ENCODE assay signal across 19 cellular contexts in genomic region chr21:45934570-45934969, GRCh38. TPM values are rescaled to one million over a fixed set of nuclear protein-coding genes. Genes with fewer than 3 reads are reported as not detected.
A peak's percentile ranks its signal among the peaks of the same experiment; 100 is the strongest.
DNase-seq lines count a peak whose midpoint lies in the region; ATAC-seq, FAIRE-seq and TF ChIP-seq lines count a peak whose summit lies in the region.
"Had no signal": no experiment of that assay in that cellular context is flagged by ENCODE, and none has a peak within 500 bp of the region (broad histone marks: within the 10 kb centered on the region; RNA-seq: fewer than 3 reads in every experiment).

No MANE protein-coding gene starts in this region.

- peaks cover 33 to 82% (median 69%) of the 10 kb centered on the region in 10 experiments for H3K4me1 ChIP-seq in BLaER1 treated with 17β-estradiol and CSF1 and Interleukin-3, amounts not matched to agents 10 nM and 100 nM
- H3K4me1 ChIP-seq in kidney (ENCODE audit: control insufficient read depth in 1 of 2, insufficient read depth in 1 of 2, low read depth in 1 of 2, low read length in 2 of 2), result no peaks in the 10 kb centered on the region

- TF ChIP-seq CTCF in natural killer cell (IDR thresholded peaks at IDR 0.05) (no peak), kidney (IDR thresholded peaks at IDR 0.05; ENCODE audit: borderline replicate concordance, extremely low read depth, insufficient read depth) (no peak), CD14-positive monocyte (IDR thresholded peaks at IDR 0.05) (no peak)

- DNase-seq in natural killer cell treated with Interleukin-12 subunit alpha and Interleukin-12 subunit beta and Interleukin-15 and Interleukin-18, amount 100 ng/mL, for 72 hours (ENCODE audit: low spot score), result peak; percentile 57
- DNase-seq in natural killer cell, result no peak
- DNase-seq in NAMALWA (ENCODE audit: low spot score), result peak; percentile 16
- peak; percentile 29 for DNase-seq in kidney
- DNase-seq in CD14-positive monocyte (ENCODE audit: low spot score), result no peak
- DNase-seq: Calu3; CD4-positive, alpha-beta memory T cell; COR-L47; DMS53; DMS79 treated with DMSO at 0.1 percent for 48 hours; GF-D8; GOT3; HCEC 1CT had no signal

- no peak overlapping the region for H3K4me3 ChIP-seq in BLaER1 treated with 17β-estradiol and CSF1 and Interleukin-3, amounts not matched to agents 10 nM and 100 nM
- H3K4me3 ChIP-seq in kidney (ENCODE audit: low read length in 2 of 2), result no peak overlapping the region

- H4K20me1 ChIP-seq in BLaER1 treated with 17β-estradiol and CSF1 and Interleukin-3, amounts not matched to agents 10 nM and 100 nM, result peaks cover 0 to 19% (median 7%) of the 10 kb centered on the region in 11 experiments; a peak in 9 of 22 replicates

- peak overlapping the region; percentile 34 to 93 (median 57); a peak in 16 of 22 replicates for H3K4me2 ChIP-seq in BLaER1 treated with 17β-estradiol and CSF1 and Interleukin-3, amounts not matched to agents 10 nM and 100 nM

- no peaks in the 10 kb centered on the region for H3K4me1 Mint-ChIP-seq in natural killer cell treated with Interleukin-12 subunit alpha and Interleukin-12 subunit beta and Interleukin-15 and Interleukin-18, amount 100 ng/mL, for 72 hours (ENCODE audit: low read depth in 2 of 2)
- H3K4me1 Mint-ChIP-seq in natural killer cell (no peaks in the 10 kb centered on the region), CD14-positive monocyte (no peaks in the 10 kb centered on the region)

- H3K36me3 Mint-ChIP-seq in natural killer cell treated with Interleukin-12 subunit alpha and Interleukin-12 subunit beta and Interleukin-15 and Interleukin-18, amount 100 ng/mL, for 72 hours, result no peaks in the 10 kb centered on the region
- H3K36me3 Mint-ChIP-seq in natural killer cell (no peaks in the 10 kb centered on the region), CD14-positive monocyte (no peaks in the 10 kb centered on the region)
- H3K36me3 Mint-ChIP-seq: CD4-positive, alpha-beta memory T cell had no signal

- FAIRE-seq in kidney (lab: Jason Lieb, UNC), result no peak
- FAIRE-seq: GM12891, GM18507, H54 had no signal

- H3K4me3 Mint-ChIP-seq in natural killer cell treated with Interleukin-12 subunit alpha and Interleukin-12 subunit beta and Interleukin-15 and Interleukin-18, amount 100 ng/mL, for 72 hours, result no peak overlapping the region
- H3K4me3 Mint-ChIP-seq in natural killer cell (no peak overlapping the region), CD14-positive monocyte (no peak overlapping the region)
- H3K4me3 Mint-ChIP-seq: CD4-positive, alpha-beta memory T cell had no signal

- ATAC-seq in natural killer cell treated with Interleukin-12 subunit alpha and Interleukin-12 subunit beta and Interleukin-15 and Interleukin-18, amount 100 ng/mL, for 72 hours, result no peak
- ATAC-seq in natural killer cell (no peak), GM19035 (IDR thresholded peaks at IDR 0.05; ENCODE audit: unreplicated experiment) (no peak), HG03025 (IDR thresholded peaks at IDR 0.05; ENCODE audit: low FRiP score, unreplicated experiment) (no peak)

- no peak overlapping the region for H3K27ac ChIP-seq in BLaER1 treated with 17β-estradiol and CSF1 and Interleukin-3, amounts not matched to agents 10 nM and 100 nM
- no peak overlapping the region for H3K27ac ChIP-seq in kidney (ENCODE audit: low read depth in 2 of 2, low read length in 2 of 2)

- no peaks in the 10 kb centered on the region; a peak in 1 of 22 replicates for H3K27me3 ChIP-seq in BLaER1 treated with 17β-estradiol and CSF1 and Interleukin-3, amounts not matched to agents 10 nM and 100 nM

- intact Hi-C loops in natural killer cell (cut with micrococcal nuclease) (no loop called here), kidney (cut with DNase I) (no loop called here), CD14-positive monocyte (cut with micrococcal nuclease) (no loop called here)

- H3K9me3 ChIP-seq in BLaER1 treated with 17β-estradiol and CSF1 and Interleukin-3, amounts not matched to agents 10 nM and 100 nM (replicated peaks in 1 of 11), result no peaks in the 10 kb centered on the region
- H3K9me3 ChIP-seq in kidney (ENCODE audit: control insufficient read depth in 1 of 2, low read length in 2 of 2), result peaks cover 2 to 22% of the 10 kb centered on the region in 2 donors

- no peak overlapping the region for H3K27ac Mint-ChIP-seq in natural killer cell treated with Interleukin-12 subunit alpha and Interleukin-12 subunit beta and Interleukin-15 and Interleukin-18, amount 100 ng/mL, for 72 hours
- H3K27ac Mint-ChIP-seq in natural killer cell (no peak overlapping the region), CD14-positive monocyte (no peak overlapping the region)

- H3K27me3 Mint-ChIP-seq in natural killer cell treated with Interleukin-12 subunit alpha and Interleukin-12 subunit beta and Interleukin-15 and Interleukin-18, amount 100 ng/mL, for 72 hours, result no peaks in the 10 kb centered on the region
- H3K27me3 Mint-ChIP-seq in natural killer cell (ENCODE audit: low read depth in 2 of 2) (no peaks in the 10 kb centered on the region), CD14-positive monocyte (ENCODE audit: low read depth in 3 of 3) (peaks cover 0 to 4% (median 0%) of the 10 kb centered on the region in 3 donors)

- H3K36me3 ChIP-seq in BLaER1 treated with 17β-estradiol and CSF1 and Interleukin-3, amounts not matched to agents 10 nM and 100 nM, result peaks cover 0 to 14% (median 0%) of the 10 kb centered on the region in 11 experiments; a peak in 2 of 22 replicates
- H3K36me3 ChIP-seq in kidney (ENCODE audit: control insufficient read depth in 1 of 2, insufficient read depth in 2 of 2, low read length in 2 of 2), result no peaks in the 10 kb centered on the region

- no peaks in the 10 kb centered on the region for H3K9me3 Mint-ChIP-seq in natural killer cell treated with Interleukin-12 subunit alpha and Interleukin-12 subunit beta and Interleukin-15 and Interleukin-18, amount 100 ng/mL, for 72 hours
- H3K9me3 Mint-ChIP-seq in natural killer cell (no peaks in the 10 kb centered on the region), CD14-positive monocyte (peaks cover 29 to 54% (median 43%) of the 10 kb centered on the region in 7 donors)
- H3K9me3 Mint-ChIP-seq: CD4-positive, alpha-beta memory T cell had no signal

- H3K9ac ChIP-seq in BLaER1 treated with 17β-estradiol and CSF1 and Interleukin-3, amounts not matched to agents 10 nM and 100 nM, result peak overlapping the region in 1 of 11 experiments; percentile 10; a peak in 2 of 22 replicates
- no peak overlapping the region for H3K9ac ChIP-seq in kidney (ENCODE audit: low read length in 2 of 2)

RNA-seq across cellular contexts. Expression of gene COL6A1, which starts 47.0 kb away (rescaled TPM):
- not detected for total RNA-seq in natural killer cell treated with Interleukin-12 subunit alpha and Interleukin-12 subunit beta and Interleukin-15 and Interleukin-18, amount 100 ng/mL, for 72 hours
- total RNA-seq in natural killer cell (1 to 10 TPM; 1.0 to 5.2 (median 2.5) TPM), kidney (127 TPM)
- polyA plus RNA-seq in kidney (ENCODE audit: insufficient read depth, low read depth, low replicate concordance) (112 TPM), CD14-positive monocyte (under 1 TPM; 0.08 to 0.10 TPM)

Comparison
In these comparisons a context has a peak if more than half of its experiments do, and no peak if none do; other contexts are left out.
1. DNase-seq: peak in natural killer cell treated with Interleukin-12 subunit alpha and Interleukin-12 subunit beta and Interleukin-15 and Interleukin-18, amount 100 ng/mL, for 72 hours (single experiment), NAMALWA (single experiment) and kidney (single experiment); none in natural killer cell (single experiment) and CD14-positive monocyte (single experiment).
2. RNA of gene COL6A1, which starts 47.0 kb away (total RNA-seq): 127 TPM in kidney (single experiment); 1.0 to 5.2 TPM in natural killer cell and not detected in natural killer cell treated with Interleukin-12 subunit alpha and Interleukin-12 subunit beta and Interleukin-15 and Interleukin-18, amount 100 ng/mL, for 72 hours; every median in the first group is over 10 times any median in the second.